Comparison of ENCODE assay signal across 8 cellular contexts in the genomic region with DNA sequence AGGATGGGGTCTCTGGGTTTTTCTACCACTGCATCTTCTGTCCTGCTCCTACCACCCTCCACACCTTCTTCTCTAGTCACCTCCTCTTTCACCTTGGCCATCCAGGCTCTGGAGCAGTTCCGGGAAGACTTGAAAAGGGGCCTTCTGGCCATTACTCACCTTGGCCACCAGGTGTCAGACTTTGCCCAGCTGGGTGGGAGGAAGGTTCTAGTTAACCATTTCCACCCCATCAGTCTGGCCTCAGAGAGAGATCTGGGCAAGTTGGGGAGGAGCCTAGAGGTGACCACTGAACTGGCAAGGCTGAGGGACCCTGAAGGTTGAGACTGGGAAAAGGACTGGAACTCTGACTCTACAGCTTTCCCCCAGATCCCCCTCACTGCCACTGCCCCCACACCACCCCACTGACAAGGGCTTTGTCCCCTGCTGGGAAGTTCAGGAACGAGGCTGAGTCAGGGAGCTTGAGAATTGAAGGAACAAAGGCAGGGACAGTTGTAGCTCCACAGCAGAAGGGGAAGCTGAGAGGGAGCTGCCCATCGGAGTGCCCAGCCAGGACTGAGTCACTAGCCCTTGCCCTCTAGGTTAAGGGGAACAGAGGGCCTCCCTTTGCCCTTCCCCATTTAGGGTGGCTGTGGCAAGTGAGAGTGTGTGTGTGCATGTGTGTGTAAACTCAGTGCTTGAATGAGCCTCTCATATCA. TPM values are rescaled to one million over a fixed set of nuclear protein-coding genes. Genes with fewer than 3 reads are reported as not detected.
A peak's percentile ranks its signal among the peaks of the same experiment; 100 is the strongest.
DNase-seq lines count a peak whose midpoint lies in the region; ATAC-seq and TF ChIP-seq lines count a peak whose summit lies in the region.

No MANE protein-coding gene starts in this region.

- peaks cover 48% of the 10 kb centered on the region for H3K4me1 Mint-ChIP-seq in activated naive CD8-positive, alpha-beta T cell treated with anti-CD3 and anti-CD28 coated beads, Interleukin-2, amount 50 U/mL, for 24 hours

- DNase-seq in G401 (ENCODE audit: low spot score) (peak; percentile 79), MM.1S (peak; percentile 69), SKM-1 treated with dmso at 0.1 percent for 144 hours (lab: John Stamatoyannopoulos, UW; ENCODE audit: unreplicated experiment) (peak; percentile 82), left cardiac atrium (peak; percentile 54), pulmonary artery endothelial cell (ENCODE audit: low read depth, low spot score) (peak; percentile 50)
- DNase-seq in activated naive CD8-positive, alpha-beta T cell treated with anti-CD3 and anti-CD28 coated beads, Interleukin-2, amount 50 U/mL, for 24 hours: peak; percentile 71

- no peaks in the 10 kb centered on the region for H3K36me3 Mint-ChIP-seq in activated naive CD8-positive, alpha-beta T cell treated with anti-CD3 and anti-CD28 coated beads, Interleukin-2, amount 50 U/mL, for 24 hours (ENCODE audit: low read depth)

- 0 out of 2 replicates have a peak, but pooled peaks cover 3% of the 10 kb centered on the region for H3K79me2 ChIP-seq in MM.1S (ENCODE audit: low read length)

- peak overlapping the region; percentile 57 for H3K27ac Mint-ChIP-seq in activated naive CD8-positive, alpha-beta T cell treated with anti-CD3 and anti-CD28 coated beads, Interleukin-2, amount 50 U/mL, for 24 hours

- peaks cover 21% of the 10 kb centered on the region for H3K4me1 ChIP-seq in MM.1S (ENCODE audit: low read length)

- peak overlapping the region; percentile 58; the same call in 1 of the 2 replicates for H3K9ac ChIP-seq in MM.1S (ENCODE audit: low read length)

- peak overlapping the region; percentile 63; the same call in 1 of the 2 replicates for H3K4me2 ChIP-seq in MM.1S (ENCODE audit: low read depth, low read length)

- H3K4me3 ChIP-seq in MM.1S (ENCODE audit: low read length): peak overlapping the region; percentile 44

- intact Hi-C loops in left cardiac atrium (cut with DNase I): loop anchor here in 1 of 2 donors (2.0 kb wide), 1 partner anchor 26 kb away; no protein-coding TSS in a partner anchor

- H3K4me3 Mint-ChIP-seq in activated naive CD8-positive, alpha-beta T cell treated with anti-CD3 and anti-CD28 coated beads, Interleukin-2, amount 50 U/mL, for 24 hours: no peak overlapping the region

- H4K20me1 ChIP-seq in MM.1S (ENCODE audit: insufficient read depth, low read length): no peaks in the 10 kb centered on the region

- H3F3A ChIP-seq in MM.1S (ENCODE audit: insufficient read depth, low read length): peaks cover 22% of the 10 kb centered on the region

- H2AFZ ChIP-seq in MM.1S (ENCODE audit: low read length): peak overlapping the region; percentile 68

- no peaks in the 10 kb centered on the region for H3K27me3 ChIP-seq in MM.1S (replicated peaks; ENCODE audit: insufficient read depth, low read length)

- no peak for ATAC-seq in activated naive CD8-positive, alpha-beta T cell treated with anti-CD3 and anti-CD28 coated beads, Interleukin-2, amount 50 U/mL, for 24 hours
- ATAC-seq in left cardiac atrium (peak in 1 of 2 donors; percentile 1), HG03025 (IDR thresholded peaks at IDR 0.05; ENCODE audit: low FRiP score, unreplicated experiment) (no peak), HG02840 (IDR thresholded peaks at IDR 0.05; ENCODE audit: low FRiP score, unreplicated experiment) (no peak)

- no peaks in the 10 kb centered on the region for H3K9me3 Mint-ChIP-seq in activated naive CD8-positive, alpha-beta T cell treated with anti-CD3 and anti-CD28 coated beads, Interleukin-2, amount 50 U/mL, for 24 hours

- H3K27me3 Mint-ChIP-seq in activated naive CD8-positive, alpha-beta T cell treated with anti-CD3 and anti-CD28 coated beads, Interleukin-2, amount 50 U/mL, for 24 hours: no peaks in the 10 kb centered on the region

- in situ Hi-C loops in G401 (cut with HindIII; ENCODE audit: low sequenced_read_pairs): no loop called here

- no peaks in the 10 kb centered on the region for H3K9me3 ChIP-seq in MM.1S (replicated peaks; ENCODE audit: insufficient read depth, low read length)

- TF ChIP-seq CTCF in MM.1S (IDR thresholded peaks at IDR 0.05; ENCODE audit: low read length): peak; percentile 97

- H3K9me2 ChIP-seq in MM.1S (replicated peaks; ENCODE audit: insufficient read depth, low read length): no peaks in the 10 kb centered on the region

- H3K27ac ChIP-seq in MM.1S (ENCODE audit: low read length): no peak overlapping the region

- H3K36me3 ChIP-seq in MM.1S (replicated peaks; ENCODE audit: insufficient read depth, low read length): no peaks in the 10 kb centered on the region

RNA-seq across cellular contexts. Expression of a gene that starts 3.7 kb away (rescaled TPM):
- total RNA-seq in G401 (2014; rRNA removed; shearing (Covaris generic)): 15.2 and 19.4 TPM in 2 replicates
- total RNA-seq in left cardiac atrium: 10 to 100 TPM; 54.5 to 59.3 TPM
- 22.9 and 29.2 TPM in 2 replicates for total RNA-seq in pulmonary artery endothelial cell

RNA-seq across cellular contexts. Expression of a gene that starts 16.4 kb away (rescaled TPM):
- total RNA-seq in G401 (2014; rRNA removed; shearing (Covaris generic)): 1.9 and 4.2 TPM in 2 replicates
- total RNA-seq in left cardiac atrium (1 to 10 TPM; 1.1 to 4.6 TPM), pulmonary artery endothelial cell (1.6 and 2.2 TPM in 2 replicates)

RNA-seq across cellular contexts. Expression of a gene that starts 34.8 kb away (rescaled TPM):
- 20.3 and 38.1 TPM in 2 replicates for total RNA-seq in G401 (2014; rRNA removed; shearing (Covaris generic))
- total RNA-seq in left cardiac atrium (1 to 10 TPM; 6.2 to 9.0 TPM), pulmonary artery endothelial cell (5.0 and 5.3 TPM in 2 replicates)

RNA-seq across cellular contexts. Expression of a gene that starts 44.6 kb away (rescaled TPM):
- 319 TPM in 2 replicates for total RNA-seq in G401 (2014; rRNA removed; shearing (Covaris generic))
- 10 to 100 TPM; 86.7 to 94.1 TPM for total RNA-seq in left cardiac atrium
- total RNA-seq in pulmonary artery endothelial cell: 239 and 250 TPM in 2 replicates

RNA-seq across cellular contexts. Expression of a gene that starts 46.9 kb away (rescaled TPM):
- 0.10 and 0.31 TPM in 2 replicates for total RNA-seq in G401 (2014; rRNA removed; shearing (Covaris generic))
- total RNA-seq in left cardiac atrium: 1 to 10 TPM; 2.4 to 2.8 TPM
- not detected in 2 replicates for total RNA-seq in pulmonary artery endothelial cell
